In the genomic region with DNA sequence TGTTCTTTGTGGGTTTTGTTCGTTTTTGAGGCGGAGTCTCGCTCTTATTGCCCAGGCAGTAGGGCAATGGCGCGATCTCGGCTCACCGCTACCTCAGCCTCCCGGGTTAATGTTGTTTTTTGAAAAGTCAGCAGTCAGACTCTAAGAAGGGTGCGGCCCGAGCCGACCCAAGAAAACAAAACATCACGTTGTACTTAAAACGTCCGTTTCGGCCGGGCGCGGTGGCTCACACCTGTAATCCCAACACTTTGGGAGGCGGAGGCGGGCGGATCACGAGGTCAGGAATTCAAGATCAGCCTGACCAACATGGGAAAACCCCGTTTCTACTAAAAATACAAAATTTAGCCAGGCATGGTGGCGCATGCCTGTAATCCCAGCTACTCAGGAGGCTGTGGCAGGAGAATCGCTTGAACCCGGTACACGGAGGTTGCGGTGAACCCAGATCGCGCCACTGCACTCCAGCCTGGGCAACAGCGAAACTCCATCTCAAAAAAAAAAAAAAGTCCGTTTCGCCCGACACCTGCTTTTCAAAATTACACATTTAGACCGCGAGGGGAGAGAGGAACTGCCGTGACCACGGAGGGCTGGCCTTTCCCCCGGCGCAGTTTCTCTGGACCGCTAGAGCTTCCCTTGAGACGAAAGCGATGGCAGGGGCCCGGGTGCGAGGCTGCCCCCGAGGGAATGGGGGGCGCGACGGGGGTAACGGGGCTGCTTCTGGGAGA, we compare ENCODE assay signal across 8 cellular contexts. TPM values are rescaled to one million over a fixed set of nuclear protein-coding genes. Genes with fewer than 3 reads are reported as not detected.
DNase-seq lines count a peak whose midpoint lies in the region; ATAC-seq and TF ChIP-seq lines count a peak whose summit lies in the region.

No MANE protein-coding gene starts in this region.

- peak; percentile 59 for ATAC-seq in GM19351 (IDR thresholded peaks at IDR 0.05; ENCODE audit: unreplicated experiment)
- peak; percentile 42 for ATAC-seq in HG03378 (IDR thresholded peaks at IDR 0.05; ENCODE audit: unreplicated experiment)

- H3F3A ChIP-seq in smooth muscle cell (ENCODE audit: low read depth): no peaks in the 10 kb centered on the region

- H3K4me2 ChIP-seq in smooth muscle cell: peak overlapping the region; percentile 89

- H4K20me1 ChIP-seq in smooth muscle cell (ENCODE audit: low read depth): peaks cover 46% of the 10 kb centered on the region

- H3K9ac ChIP-seq in iPS-20b (ENCODE audit: low read depth, low read length) (peak overlapping the region; percentile 65; the same call in 1 of the 2 replicates), smooth muscle cell (ENCODE audit: low read depth) (peak overlapping the region; percentile 98)

- H3K27ac ChIP-seq in SJCRH30 (peak overlapping the region; percentile 70), iPS-20b (ENCODE audit: low read length) (no peak overlapping the region), smooth muscle cell (ENCODE audit: low read depth) (peak overlapping the region; percentile 91)

- peaks cover 7% of the 10 kb centered on the region for H3K4me1 ChIP-seq in SJCRH30
- H3K4me1 ChIP-seq in iPS-20b (ENCODE audit: insufficient read depth, low read length): 0 out of 2 replicates have a peak, but pooled peaks cover 3% of the 10 kb centered on the region
- H3K4me1 ChIP-seq in smooth muscle cell (ENCODE audit: low read depth): peaks cover 14% of the 10 kb centered on the region

- H3K4me3 ChIP-seq in SJCRH30 (peak overlapping the region; percentile 87), iPS-20b (ENCODE audit: low read length) (peak overlapping the region; percentile 73), smooth muscle cell (peak overlapping the region; percentile 97)

- TF ChIP-seq CTCF in smooth muscle cell (IDR thresholded peaks at IDR 0.05; ENCODE audit: borderline replicate concordance, insufficient read depth, poor library complexity, severe bottlenecking): no peak

- peak overlapping the region; percentile 82 for H2AFZ ChIP-seq in smooth muscle cell (ENCODE audit: low read depth)

- peaks cover 54% of the 10 kb centered on the region for H3K79me2 ChIP-seq in smooth muscle cell (ENCODE audit: low read depth)

- DNase-seq in CD1c-positive myeloid dendritic cell (ENCODE audit: extremely low spot score): peak; percentile 49
- DNase-seq in SJCRH30: peak; percentile 56 to 64
- DNase-seq in astrocyte of the hippocampus (ENCODE audit: low read depth, low spot score): peak; percentile 67
- no peak for DNase-seq in smooth muscle cell (lab: John Stamatoyannopoulos, UW; ENCODE audit: unreplicated experiment)
- no peak for DNase-seq in NCI-H2081 (lab: John Stamatoyannopoulos, UW)

- WGBS in smooth muscle cell (ENCODE audit: low lambda C conversion rate): 1% methylated on average over 50 of the region's 50 CpGs

- H3K36me3 ChIP-seq in SJCRH30 (no peaks in the 10 kb centered on the region), iPS-20b (ENCODE audit: insufficient read depth, low read depth, low read length) (peaks cover 9% of the 10 kb centered on the region; the same call in 1 of the 2 replicates), smooth muscle cell (ENCODE audit: low read depth) (no peaks in the 10 kb centered on the region)

- H3K9me3 ChIP-seq in SJCRH30 (replicated peaks) (no peaks in the 10 kb centered on the region), iPS-20b (ENCODE audit: insufficient read depth, low read depth, low read length) (no peaks in the 10 kb centered on the region), smooth muscle cell (replicated peaks; ENCODE audit: low read depth) (no peaks in the 10 kb centered on the region)

- no peaks in the 10 kb centered on the region for H3K27me3 ChIP-seq in SJCRH30
- H3K27me3 ChIP-seq in iPS-20b (ENCODE audit: insufficient read depth, low read length): peaks cover 13% of the 10 kb centered on the region
- no peaks in the 10 kb centered on the region for H3K27me3 ChIP-seq in smooth muscle cell (ENCODE audit: low read depth)

RNA-seq across cellular contexts. Expression of a gene that starts 0.6 kb away (rescaled TPM):
- total RNA-seq in SJCRH30 (2014; rRNA removed; shearing (Covaris generic)): 93.3 and 97.3 TPM in 2 replicates
- 504 and 563 TPM in 2 replicates for total RNA-seq in smooth muscle cell
- 291 and 418 TPM in 2 replicates for polyA plus RNA-seq in smooth muscle cell

RNA-seq across cellular contexts. Expression of a gene that starts 35.0 kb away (rescaled TPM):
- 0.15 TPM in 1 of 2 replicates, not detected in the other for total RNA-seq in SJCRH30 (2014; rRNA removed; shearing (Covaris generic))
- not detected in 2 replicates for total RNA-seq in smooth muscle cell
- polyA plus RNA-seq in smooth muscle cell: 0.57 and 0.91 TPM in 2 replicates

RNA-seq across cellular contexts. Expression of a gene that starts 38.7 kb away (rescaled TPM):
- 26.2 and 30.4 TPM in 2 replicates for total RNA-seq in SJCRH30 (2014; rRNA removed; shearing (Covaris generic))
- total RNA-seq in smooth muscle cell: 49.3 and 63.6 TPM in 2 replicates
- 28.8 and 38.5 TPM in 2 replicates for polyA plus RNA-seq in smooth muscle cell

Comparison
In these comparisons a context has a peak if more than half of its experiments do, and no peak if none do; other contexts are left out.
1. DNase-seq: peak in CD1c-positive myeloid dendritic cell (single experiment), SJCRH30 (2 of 2) and astrocyte of the hippocampus (single experiment); none in smooth muscle cell (single experiment) and NCI-H2081 (0 of 2).
2. Peak in every context shown above with its lines, with median percentiles within 50 percentile points of each other: H3K4me3 ChIP-seq.